Comparison of ENCODE assay signal across 9 cellular contexts in the genomic region with DNA sequence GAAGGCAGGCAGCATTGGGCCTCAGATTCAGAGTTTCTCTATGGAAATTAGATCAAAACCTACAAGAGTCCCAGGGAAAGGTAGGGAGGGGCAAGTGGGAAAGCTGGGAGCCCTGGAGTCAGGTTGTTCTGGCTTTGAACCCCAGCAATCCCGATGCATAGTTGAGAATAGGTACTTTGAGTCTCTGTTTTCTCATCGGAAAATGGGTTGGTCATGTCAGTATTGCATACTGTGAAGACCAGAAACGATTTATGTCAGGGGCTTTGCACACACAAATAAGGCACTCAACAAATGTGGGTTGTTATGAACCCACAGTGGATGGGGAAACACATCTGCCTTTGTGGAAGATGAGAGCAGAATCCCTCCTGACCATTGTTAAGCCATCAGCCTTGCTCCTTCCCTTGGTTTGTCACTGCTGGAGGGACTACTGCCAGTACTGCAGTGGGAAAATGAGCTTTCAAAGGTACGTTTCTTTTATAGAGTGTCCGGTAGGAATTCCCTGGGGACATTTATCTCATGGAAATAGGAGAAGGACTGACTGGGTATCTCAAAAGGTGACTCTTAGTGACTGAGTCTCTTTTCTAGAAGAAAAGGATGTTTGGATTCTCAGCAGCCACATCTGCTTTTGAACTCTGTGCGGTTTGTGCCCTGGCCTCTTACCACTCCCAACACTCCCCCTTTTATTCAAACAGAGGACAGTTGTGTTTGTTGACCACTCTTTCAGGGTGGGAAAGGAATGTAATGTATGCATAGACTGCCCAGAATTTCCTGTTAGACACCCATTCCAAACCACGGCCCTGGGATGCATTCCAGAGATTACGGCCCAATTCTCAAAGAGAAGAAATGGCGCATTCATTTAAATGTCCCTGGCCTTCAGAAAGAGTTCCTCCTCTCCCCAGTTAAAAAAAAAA. TPM values are rescaled to one million over a fixed set of nuclear protein-coding genes. Genes with fewer than 3 reads are reported as not detected.
DNase-seq lines count a peak whose midpoint lies in the region; ATAC-seq and TF ChIP-seq lines count a peak whose summit lies in the region.
"Had no signal": no experiment of that assay in that cellular context is flagged by ENCODE, and none has a peak within 500 bp of the region (broad histone marks: within the 10 kb centered on the region; RNA-seq: fewer than 3 reads in every experiment).

No MANE protein-coding gene starts in this region.

- no peak overlapping the region for H3K27ac Mint-ChIP-seq in neural progenitor cell

- peaks cover 8% of the 10 kb centered on the region for H3K79me2 ChIP-seq in fibroblast of lung (ENCODE audit: control insufficient read depth, insufficient read depth, low read length)
- H3K79me2 ChIP-seq in neural progenitor cell (ENCODE audit: low read depth): no peaks in the 10 kb centered on the region

- no peaks in the 10 kb centered on the region for H3K27me3 ChIP-seq in RWPE2 (ENCODE audit: insufficient read depth, poor library complexity, severe bottlenecking)
- no peaks in the 10 kb centered on the region for H3K27me3 ChIP-seq in fibroblast of lung (ENCODE audit: control insufficient read depth, insufficient read depth, low read length)
- H3K27me3 ChIP-seq in neural progenitor cell: no peaks in the 10 kb centered on the region

- H3K36me3 ChIP-seq in RWPE2 (ENCODE audit: low read depth): no peaks in the 10 kb centered on the region
- H3K36me3 ChIP-seq in fibroblast of lung (ENCODE audit: control insufficient read depth, insufficient read depth, low read length): no peaks in the 10 kb centered on the region
- H3K36me3 ChIP-seq in neural progenitor cell: no peaks in the 10 kb centered on the region

- no peaks in the 10 kb centered on the region for H3K9me3 Mint-ChIP-seq in neural progenitor cell

- no peaks in the 10 kb centered on the region for H3F3A ChIP-seq in neural progenitor cell (ENCODE audit: low read depth)

- H3K4me3 ChIP-seq in RWPE2 (ENCODE audit: severe bottlenecking): no peak overlapping the region
- no peak overlapping the region for H3K4me3 ChIP-seq in fibroblast of lung (replicated peaks in 1 of 4; ENCODE audit: control extremely low read depth in 1 of 4, insufficient read depth in 1 of 4, low read depth in 3 of 4, low read length in 4 of 4)
- no peak overlapping the region for H3K4me3 ChIP-seq in neural progenitor cell

- H3K4me1 Mint-ChIP-seq in neural progenitor cell: peaks cover 27% of the 10 kb centered on the region

- H3K9me3 ChIP-seq in RWPE2 (ENCODE audit: severe bottlenecking) (peaks cover 2% of the 10 kb centered on the region), fibroblast of lung (ENCODE audit: control insufficient read depth, insufficient read depth, low read depth, low read length) (no peaks in the 10 kb centered on the region), neural progenitor cell (ENCODE audit: low read depth) (no peaks in the 10 kb centered on the region)

- peak overlapping the region; percentile 85 for H3K27ac ChIP-seq in RWPE2 (ENCODE audit: poor library complexity, severe bottlenecking)
- peak overlapping the region; percentile 55 for H3K27ac ChIP-seq in fibroblast of lung (ENCODE audit: insufficient read depth, low read length)
- no peak overlapping the region for H3K27ac ChIP-seq in neural progenitor cell

- H3K27me3 Mint-ChIP-seq in neural progenitor cell (ENCODE audit: insufficient read depth, low read depth): peaks cover 2% of the 10 kb centered on the region

- H3K36me3 Mint-ChIP-seq in neural progenitor cell: no peaks in the 10 kb centered on the region

- ATAC-seq in RWPE2 (ENCODE audit: low read depth) (peak; percentile 98), HG03432 (IDR thresholded peaks at IDR 0.05; ENCODE audit: unreplicated experiment) (no peak)

- H3K4me3 Mint-ChIP-seq in neural progenitor cell: no peak overlapping the region

- H3K4me2 ChIP-seq in fibroblast of lung (ENCODE audit: extremely low read depth, insufficient read depth, low read length) (peak overlapping the region; percentile 28), neural progenitor cell (no peak overlapping the region)

- peak; percentile 89 for DNase-seq in AG20443 (ENCODE audit: low spot score)
- no peak for DNase-seq in RWPE2 (ENCODE audit: low spot score)
- peak; percentile 91 to 98 for DNase-seq in fibroblast of lung (ENCODE audit: low read depth in 2 of 2)
- DNase-seq in neural progenitor cell (ENCODE audit: low spot score): peak; percentile 41
- DNase-seq in NCI-H2081 (lab: John Stamatoyannopoulos, UW): no peak
- DNase-seq in NCI-H1436 (lab: John Stamatoyannopoulos, UW): no peak
- no peak for DNase-seq in stimulated activated CD4-positive, alpha-beta T cell treated with anti-CD3 and anti-CD28 coated beads, Interleukin-1b, Interleukin-23, amount 100 ng/mL, for 48 hours
- DNase-seq: NCI-H69 had no signal

- H3K9ac ChIP-seq in fibroblast of lung (ENCODE audit: insufficient read depth, low read length) (no peak overlapping the region), neural progenitor cell (no peak overlapping the region)

- H3K4me1 ChIP-seq in RWPE2 (ENCODE audit: insufficient read depth, poor library complexity, severe bottlenecking): peaks cover 26% of the 10 kb centered on the region
- H3K4me1 ChIP-seq in fibroblast of lung (ENCODE audit: control insufficient read depth, extremely low read depth, insufficient read depth, low read length): peaks cover 24% of the 10 kb centered on the region
- peaks cover 2% of the 10 kb centered on the region for H3K4me1 ChIP-seq in neural progenitor cell

- TF ChIP-seq CTCF in RWPE2 (IDR thresholded peaks at IDR 0.05; ENCODE audit: poor library complexity, severe bottlenecking): no peak
- TF ChIP-seq CTCF in fibroblast of lung (conservative IDR thresholded peaks at IDR 0.05 in 1 of 2, IDR thresholded peaks at IDR 0.05 in 1 of 2; ENCODE audit: low read depth in 1 of 2, low read length in 2 of 2): no peak
- no peak for TF ChIP-seq CTCF in neural progenitor cell (IDR thresholded peaks at IDR 0.05)

- no peaks in the 10 kb centered on the region for H4K20me1 ChIP-seq in fibroblast of lung (ENCODE audit: control insufficient read depth, extremely low read depth, insufficient read depth, low read length)
- no peaks in the 10 kb centered on the region for H4K20me1 ChIP-seq in neural progenitor cell (ENCODE audit: low read depth)

- H2AFZ ChIP-seq in fibroblast of lung (ENCODE audit: low read length) (no peak overlapping the region), neural progenitor cell (replicated peaks) (no peak overlapping the region)

RNA-seq across cellular contexts. Expression of a gene that starts 54.6 kb away (rescaled TPM):
- 6.7 and 9.4 TPM in 2 replicates for total RNA-seq in fibroblast of lung
- polyA plus RNA-seq in fibroblast of lung: 1.9 and 2.0 TPM in 2 replicates
- polyA plus RNA-seq in fibroblast of lung (2012): 1.9 and 2.1 TPM in 2 replicates
- polyA minus RNA-seq in fibroblast of lung (ENCODE audit: low replicate concordance): 3.0 and 36.9 TPM in 2 replicates
- 4.9 and 5.6 TPM in 2 replicates for total RNA-seq in neural progenitor cell (ENCODE audit: low replicate concordance)

Comparison
In these comparisons a context has a peak if more than half of its experiments do, and no peak if none do; other contexts are left out.
1. DNase-seq: peak in AG20443 (single experiment), fibroblast of lung (2 of 2) and neural progenitor cell (single experiment); none in RWPE2 (single experiment), NCI-H2081 (0 of 2), NCI-H1436 (single experiment) and stimulated activated CD4-positive, alpha-beta T cell treated with anti-CD3 and anti-CD28 coated beads, Interleukin-1b, Interleukin-23, amount 100 ng/mL, for 48 hours (single experiment).